ENCODE assay signal across 1 cellular context in the genomic region with DNA sequence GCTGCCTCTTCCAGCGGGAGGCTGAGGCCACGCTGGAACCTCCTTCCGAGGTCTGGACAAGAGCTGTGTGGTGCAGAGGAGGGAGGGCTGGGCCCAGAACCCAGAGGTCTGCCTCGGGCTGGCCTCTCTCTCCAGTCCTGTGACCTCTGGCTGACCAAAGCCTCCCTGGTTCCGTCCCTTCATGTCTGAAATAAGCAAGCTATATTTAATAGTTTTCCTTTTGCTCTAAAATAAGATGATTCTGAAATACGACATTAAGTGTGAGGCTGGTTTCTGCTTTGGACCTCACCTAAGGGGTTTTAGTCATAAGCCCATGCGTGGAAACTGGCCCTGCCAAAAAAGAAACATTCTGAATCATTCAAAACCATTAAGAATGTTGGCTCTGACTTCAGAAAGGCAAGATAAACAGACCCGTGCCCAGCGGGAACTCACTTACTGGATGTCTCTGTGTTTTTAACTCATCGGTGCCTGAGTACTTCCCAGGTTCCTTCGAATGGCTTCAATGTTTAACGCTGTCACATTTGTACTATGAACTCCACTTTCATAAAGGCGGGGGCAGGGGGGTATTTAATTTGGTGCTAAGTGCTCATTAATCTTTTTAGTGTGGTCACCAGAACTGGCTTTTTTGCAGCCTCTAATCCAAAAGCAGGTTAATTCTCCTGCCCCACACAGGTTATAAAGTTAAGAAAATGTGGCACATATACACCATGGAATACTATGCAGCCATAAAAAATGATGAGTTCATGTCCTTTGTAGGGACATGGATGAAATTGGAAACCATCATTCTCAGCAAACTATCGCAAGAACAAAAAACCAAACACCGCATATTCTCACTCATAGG.
TF ChIP-seq lines count a peak whose summit lies in the region.

No MANE protein-coding gene starts in this region.

TF ChIP-seq in SK-N-SH treated with all-trans-retinoic acid at 6 μM for 48 hours, 23 proteins besides CTCF, POLR2A, EP300 and RAD21 (continued from another document):
- peak; percentile 18; the same call in 1 of the 2 replicates for TF ChIP-seq PATZ1 (CRISPR knock-in tag; IDR thresholded peaks at IDR 0.05; ENCODE audit: borderline replicate concordance)
- TF ChIP-seq ZNF565 (CRISPR knock-in tag; conservative IDR thresholded peaks at IDR 0.05; ENCODE audit: low read depth): no peak
- TF ChIP-seq, protein P1, sequence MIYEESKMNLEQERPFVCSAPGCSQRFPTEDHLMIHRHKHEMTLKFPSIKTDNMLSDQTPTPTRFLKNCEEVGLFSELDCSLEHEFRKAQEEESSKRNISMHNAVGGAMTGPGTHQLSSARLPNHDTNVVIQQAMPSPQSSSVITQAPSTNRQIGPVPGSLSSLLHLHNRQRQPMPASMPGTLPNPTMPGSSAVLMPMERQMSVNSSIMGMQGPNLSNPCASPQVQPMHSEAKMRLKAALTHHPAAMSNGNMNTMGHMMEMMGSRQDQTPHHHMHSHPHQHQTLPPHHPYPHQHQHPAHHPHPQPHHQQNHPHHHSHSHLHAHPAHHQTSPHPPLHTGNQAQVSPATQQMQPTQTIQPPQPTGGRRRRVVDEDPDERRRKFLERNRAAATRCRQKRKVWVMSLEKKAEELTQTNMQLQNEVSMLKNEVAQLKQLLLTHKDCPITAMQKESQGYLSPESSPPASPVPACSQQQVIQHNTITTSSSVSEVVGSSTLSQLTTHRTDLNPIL (CRISPR knock-in tag; IDR thresholded peaks at IDR 0.05; ENCODE audit: low read depth): 0 out of 2 replicates have a peak, but pooled peaks have one; percentile 8
- TF ChIP-seq ZNF8 (CRISPR knock-in tag; IDR thresholded peaks at IDR 0.05): peak; percentile 61
- TF ChIP-seq, protein P2, sequence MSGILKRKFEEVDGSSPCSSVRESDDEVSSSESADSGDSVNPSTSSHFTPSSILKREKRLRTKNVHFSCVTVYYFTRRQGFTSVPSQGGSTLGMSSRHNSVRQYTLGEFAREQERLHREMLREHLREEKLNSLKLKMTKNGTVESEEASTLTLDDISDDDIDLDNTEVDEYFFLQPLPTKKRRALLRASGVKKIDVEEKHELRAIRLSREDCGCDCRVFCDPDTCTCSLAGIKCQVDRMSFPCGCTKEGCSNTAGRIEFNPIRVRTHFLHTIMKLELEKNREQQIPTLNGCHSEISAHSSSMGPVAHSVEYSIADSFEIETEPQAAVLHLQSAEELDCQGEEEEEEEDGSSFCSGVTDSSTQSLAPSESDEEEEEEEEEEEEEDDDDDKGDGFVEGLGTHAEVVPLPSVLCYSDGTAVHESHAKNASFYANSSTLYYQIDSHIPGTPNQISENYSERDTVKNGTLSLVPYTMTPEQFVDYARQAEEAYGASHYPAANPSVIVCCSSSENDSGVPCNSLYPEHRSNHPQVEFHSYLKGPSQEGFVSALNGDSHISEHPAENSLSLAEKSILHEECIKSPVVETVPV (CRISPR knock-in tag; IDR thresholded peaks at IDR 0.05): no peak
- TF ChIP-seq ZC3H10 (CRISPR knock-in tag; IDR thresholded peaks at IDR 0.05): no peak
- TF ChIP-seq TCF4 (CRISPR knock-in tag; IDR thresholded peaks at IDR 0.05; ENCODE audit: borderline replicate concordance): no peak
- TF ChIP-seq ESRRG (CRISPR knock-in tag; IDR thresholded peaks at IDR 0.05): no peak
- TF ChIP-seq ZFP30 (CRISPR knock-in tag; IDR thresholded peaks at IDR 0.05): no peak
